In the genomic region with DNA sequence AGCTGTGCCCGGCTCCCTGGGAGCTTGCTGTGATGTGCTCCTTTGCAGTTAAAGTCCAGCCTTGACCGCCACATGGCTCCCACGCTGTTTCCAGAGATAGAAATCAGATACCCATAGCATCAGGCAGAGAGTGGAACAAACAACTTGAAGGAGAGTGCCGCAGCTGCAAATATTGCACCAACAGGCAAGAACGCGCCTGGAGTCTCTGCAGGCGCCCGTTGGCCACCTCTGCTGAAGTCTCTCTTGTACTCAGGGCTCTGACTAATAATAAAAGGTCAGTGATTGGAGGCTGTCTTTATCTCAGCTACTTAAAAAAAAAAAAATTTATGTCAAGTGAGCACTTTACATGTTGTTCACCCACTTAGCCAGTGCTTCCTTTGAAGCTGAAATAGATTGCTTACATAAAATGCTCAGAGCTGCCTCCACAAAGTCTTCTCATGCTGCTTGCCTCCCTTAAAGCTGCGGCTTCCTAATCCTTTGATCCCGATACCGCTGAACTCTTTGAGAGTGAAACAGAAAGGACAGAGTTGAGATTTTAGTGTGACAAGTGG, we compare ENCODE assay signal across 13 cellular contexts. TPM values are rescaled to one million over a fixed set of nuclear protein-coding genes. Genes with fewer than 3 reads are reported as not detected.
DNase-seq lines count a peak whose midpoint lies in the region; ATAC-seq and FAIRE-seq lines count a peak whose summit lies in the region.
"Had no signal": no experiment of that assay in that cellular context is flagged by ENCODE, and none has a peak within 500 bp of the region (broad histone marks: within the 10 kb centered on the region; RNA-seq: fewer than 3 reads in every experiment).

No MANE protein-coding gene starts in this region.

- no peak overlapping the region for H3K23ac ChIP-seq in neuronal stem cell (ENCODE audit: low read depth, low read length, poor library complexity)

- H3K36me3 ChIP-seq in neuronal stem cell (replicated peaks in 1 of 2; ENCODE audit: control insufficient read depth in 2 of 2, insufficient read depth in 2 of 2, low read length in 2 of 2), result peaks cover 0 to 7% of the 10 kb centered on the region in 2 donors
- H3K36me3 ChIP-seq: esophagus squamous epithelium had no signal

- no peak overlapping the region for H3K4me3 ChIP-seq in neuronal stem cell (ENCODE audit: low read length in 2 of 2)
- H3K4me3 ChIP-seq: esophagus squamous epithelium had no signal

- H4K91ac ChIP-seq in neuronal stem cell (ENCODE audit: low read depth, low read length, poor library complexity), result no peak overlapping the region

- no peak overlapping the region for H2BK120ac ChIP-seq in neuronal stem cell (ENCODE audit: low read depth, low read length)

- no peak overlapping the region for H2BK15ac ChIP-seq in neuronal stem cell (ENCODE audit: low read length)

- H3K27me3 ChIP-seq in neuronal stem cell (ENCODE audit: control insufficient read depth in 3 of 3, insufficient read depth in 3 of 3, low read depth in 1 of 3, low read length in 3 of 3), result no peaks in the 10 kb centered on the region
- H3K27me3 ChIP-seq: esophagus squamous epithelium had no signal

- no peak overlapping the region for H3K4me2 ChIP-seq in neuronal stem cell (ENCODE audit: insufficient read depth, low read length, poor library complexity, severe bottlenecking)

- H3K14ac ChIP-seq in neuronal stem cell (ENCODE audit: low read length), result no peak overlapping the region

- peak; percentile 60 for FAIRE-seq in endometrium (lab: Jason Lieb, UNC)

- no CpG with 5 or more reads among the region's 11 CpGs for WGBS in neuronal stem cell (ENCODE audit: extremely low coverage in 2 of 2, insufficient read length in 2 of 2, insufficient replicate concordance in 1 of 2), 2 donors

- no peak overlapping the region for H2BK12ac ChIP-seq in neuronal stem cell (ENCODE audit: low read length)

- H2BK5ac ChIP-seq in neuronal stem cell (ENCODE audit: low read length), result no peak overlapping the region

- no peak overlapping the region for H3K18ac ChIP-seq in neuronal stem cell (ENCODE audit: low read length)

- ATAC-seq in GM21447 (IDR thresholded peaks at IDR 0.05; ENCODE audit: unreplicated experiment), result no peak

- H4K8ac ChIP-seq in neuronal stem cell (ENCODE audit: low read depth, low read length), result no peak overlapping the region

- H2AFZ ChIP-seq in neuronal stem cell (ENCODE audit: low read length), result no peak overlapping the region

- H3K4me1 ChIP-seq in neuronal stem cell (ENCODE audit: control insufficient read depth in 2 of 2, insufficient read depth in 1 of 2, low read depth in 1 of 2, low read length in 2 of 2), result peaks cover 10 to 13% of the 10 kb centered on the region in 2 donors

- H3K27ac ChIP-seq in neuronal stem cell (replicated peaks; ENCODE audit: low read length), result peak overlapping the region; percentile 41
- H3K27ac ChIP-seq: esophagus squamous epithelium, VCaP had no signal

- H3K9ac ChIP-seq in neuronal stem cell (ENCODE audit: low read depth, low read length, poor library complexity), result peak overlapping the region; percentile 30

- peaks cover 8% of the 10 kb centered on the region for H3K79me1 ChIP-seq in neuronal stem cell (ENCODE audit: low read depth, low read length)

- H2AK5ac ChIP-seq in neuronal stem cell (ENCODE audit: low read depth, low read length), result peak overlapping the region; percentile 67

- H3K9me3 ChIP-seq in neuronal stem cell (replicated peaks in 1 of 2; ENCODE audit: control insufficient read depth in 2 of 2, insufficient read depth in 1 of 2, low read depth in 1 of 2, low read length in 2 of 2), result no peaks in the 10 kb centered on the region
- H3K9me3 ChIP-seq: esophagus squamous epithelium had no signal

- H3K4ac ChIP-seq in neuronal stem cell (ENCODE audit: low read length), result no peak overlapping the region

- DNase-seq in Daoy (ENCODE audit: low read depth) (peak; percentile 63), NCI-H187 treated with DMSO at 0.1 percent for 48 hours (lab: John Stamatoyannopoulos, UW) (peak; percentile 69), neuronal stem cell (ENCODE audit: low spot score) (peak; percentile 24), superior temporal gyrus (ENCODE audit: extremely low spot score) (no peak), NCI-H345 (lab: John Stamatoyannopoulos, UW) (no peak)
- no peak for DNase-seq in activated CD4-positive, alpha-beta T cell treated with anti-CD3 and anti-CD28 coated beads for 48 hours
- DNase-seq: DND-41; esophagus squamous epithelium; NK-92 treated with Interleukin-12 subunit alpha and Interleukin-12 subunit beta, amount 100 ng/mL, for 24 hours had no signal

RNA-seq across cellular contexts. Expression of a gene that starts 30.9 kb away (rescaled TPM):
- 33.9 and 40.5 TPM in 2 replicates for total RNA-seq in Daoy (2014; rRNA removed; shearing (Covaris generic))
- polyA plus RNA-seq in neuronal stem cell (2013, experiment 1 of 2), result 31.9 TPM
- 32.6 TPM for polyA plus RNA-seq in neuronal stem cell (2013, experiment 2 of 2)
- total RNA-seq: mononuclear cell had no signal

Comparison
In these comparisons a context has a peak if more than half of its experiments do, and no peak if none do; other contexts are left out.
1. DNase-seq: peak in Daoy (single experiment), NCI-H187 treated with DMSO at 0.1 percent for 48 hours (single experiment) and neuronal stem cell (single experiment); none in superior temporal gyrus (single experiment), activated CD4-positive, alpha-beta T cell treated with anti-CD3 and anti-CD28 coated beads for 48 hours (single experiment) and NCI-H345 (single experiment).